In genomic region chr22:22156716-22157499, GRCh38 we compare ENCODE assay signal across 8 cellular contexts.
DNase-seq lines count a peak whose midpoint lies in the region; ATAC-seq and TF ChIP-seq lines count a peak whose summit lies in the region.

No MANE protein-coding gene starts in this region.

- H3K27me3 Mint-ChIP-seq in activated CD8-positive, alpha-beta T cell treated with anti-CD3 and anti-CD28 coated beads, Interleukin-2, amount 10 ng/mL, durations not matched to agents 7 days and 5 days (ENCODE audit: low read depth): peaks cover 18% of the 10 kb centered on the region
- peaks cover 80% of the 10 kb centered on the region for H3K27me3 Mint-ChIP-seq in nephron progenitor cell (ENCODE audit: low read depth, poor library complexity)

- H3K9me3 Mint-ChIP-seq in activated CD8-positive, alpha-beta T cell treated with anti-CD3 and anti-CD28 coated beads, Interleukin-2, amount 10 ng/mL, durations not matched to agents 7 days and 5 days (ENCODE audit: insufficient read depth): no peaks in the 10 kb centered on the region
- H3K9me3 Mint-ChIP-seq in nephron progenitor cell: peaks cover 8% of the 10 kb centered on the region

- TF ChIP-seq EP300 in tibial nerve (IDR thresholded peaks at IDR 0.05): no peak

- peak; percentile 60 for ATAC-seq in HG03442 (IDR thresholded peaks at IDR 0.05; ENCODE audit: unreplicated experiment)
- peak; percentile 82 for ATAC-seq in activated CD8-positive, alpha-beta T cell treated with anti-CD3 and anti-CD28 coated beads, Interleukin-2, amount 10 ng/mL, durations not matched to agents 7 days and 5 days

- TF ChIP-seq CTCF in GM12875 (IDR thresholded peaks at IDR 0.05; ENCODE audit: borderline replicate concordance, insufficient read depth, low read depth, low read length): peak; percentile 71
- peak; percentile 78 for TF ChIP-seq CTCF in epithelial cell of esophagus (IDR thresholded peaks at IDR 0.05; ENCODE audit: insufficient read depth, low read depth, low read length, missing control alignments)
- peak; percentile 70 for TF ChIP-seq CTCF in nephron progenitor cell (IDR thresholded peaks at IDR 0.05)
- TF ChIP-seq CTCF in tibial nerve (IDR thresholded peaks at IDR 0.05): peak; percentile 40 to 54 (median 47)

- no peaks in the 10 kb centered on the region for H3K36me3 Mint-ChIP-seq in activated CD8-positive, alpha-beta T cell treated with anti-CD3 and anti-CD28 coated beads, Interleukin-2, amount 10 ng/mL, durations not matched to agents 7 days and 5 days (ENCODE audit: low read depth)
- H3K36me3 Mint-ChIP-seq in nephron progenitor cell (ENCODE audit: low read depth): no peaks in the 10 kb centered on the region

- H3K27ac ChIP-seq in tibial nerve: no peak overlapping the region

- no peak for TF ChIP-seq POLR2A in tibial nerve (IDR thresholded peaks at IDR 0.05)

- no peak overlapping the region for H3K4me3 Mint-ChIP-seq in activated CD8-positive, alpha-beta T cell treated with anti-CD3 and anti-CD28 coated beads, Interleukin-2, amount 10 ng/mL, durations not matched to agents 7 days and 5 days
- H3K4me3 Mint-ChIP-seq in nephron progenitor cell: no peak overlapping the region

- H3K4me3 ChIP-seq in GM12875 (ENCODE audit: low read depth, low read length) (no peak overlapping the region), epithelial cell of esophagus (ENCODE audit: low read length) (no peak overlapping the region), tibial nerve (no peak overlapping the region)

- whole genome bisulfite sequencing in tibial nerve, 2 donors: 42 to 45% methylated on average over 9 of the region's 9 CpGs

- peaks cover 0 to 6% of the 10 kb centered on the region in 2 donors for H3K27me3 ChIP-seq in tibial nerve

- H3K9me3 ChIP-seq in tibial nerve: no peaks in the 10 kb centered on the region

- peaks cover 8% of the 10 kb centered on the region for H3K4me1 Mint-ChIP-seq in activated CD8-positive, alpha-beta T cell treated with anti-CD3 and anti-CD28 coated beads, Interleukin-2, amount 10 ng/mL, durations not matched to agents 7 days and 5 days (ENCODE audit: low read depth)
- H3K4me1 Mint-ChIP-seq in nephron progenitor cell: no peaks in the 10 kb centered on the region

- POLR2A ChIA-PET in activated CD8-positive, alpha-beta T cell treated with anti-CD3 and anti-CD28 coated beads, Interleukin-2, amount 10 ng/mL, durations not matched to agents 7 days and 5 days (lab: Charles Lee): no interaction called here

- no peaks in the 10 kb centered on the region for H3K36me3 ChIP-seq in tibial nerve

- H3K4me1 ChIP-seq in tibial nerve: no peaks in the 10 kb centered on the region

- CTCF ChIA-PET in activated CD8-positive, alpha-beta T cell treated with anti-CD3 and anti-CD28 coated beads, Interleukin-2, amount 10 ng/mL, durations not matched to agents 7 days and 5 days (lab: Charles Lee): interaction anchor here (0.6 to 3.2 kb wide), 11 partner anchors 11 to 96 kb away, joined by 3 to 19 read pairs (median 5); no protein-coding TSS in a partner anchor

- DNase-seq in A172 (ENCODE audit: low spot score): peak; percentile 51
- peak; percentile 22 for DNase-seq in NCI-H82 treated with DMSO at 0.1 percent for 48 hours (lab: John Stamatoyannopoulos, UW; ENCODE audit: unreplicated experiment)
- DNase-seq in activated CD8-positive, alpha-beta T cell treated with anti-CD3 and anti-CD28 coated beads, Interleukin-2, amount 10 ng/mL, durations not matched to agents 7 days and 5 days: peak; percentile 83
- peak; percentile 83 for DNase-seq in epithelial cell of esophagus (ENCODE audit: low read depth)
- DNase-seq in nephron progenitor cell: peak; percentile 60
- peak in 1 of 2 donors; percentile 65 for DNase-seq in tibial nerve (ENCODE audit: low spot score in 2 of 2)

- H3K27ac Mint-ChIP-seq in activated CD8-positive, alpha-beta T cell treated with anti-CD3 and anti-CD28 coated beads, Interleukin-2, amount 10 ng/mL, durations not matched to agents 7 days and 5 days: peak overlapping the region; percentile 56
- no peak overlapping the region for H3K27ac Mint-ChIP-seq in nephron progenitor cell
